ENCODE assay signal across 11 cellular contexts in genomic region chr9:21836437-21837161, GRCh38. TPM values are rescaled to one million over a fixed set of nuclear protein-coding genes. Genes with fewer than 3 reads are reported as not detected.
DNase-seq lines count a peak whose midpoint lies in the region; ATAC-seq, FAIRE-seq and TF ChIP-seq lines count a peak whose summit lies in the region.
"Had no signal": no experiment of that assay in that cellular context is flagged by ENCODE, and none has a peak within 500 bp of the region (broad histone marks: within the 10 kb centered on the region; RNA-seq: fewer than 3 reads in every experiment).

No MANE protein-coding gene starts in this region.

- peaks cover 4% of the 10 kb centered on the region for H3K4me1 ChIP-seq in right cardiac atrium (ENCODE audit: control insufficient read depth, insufficient read depth, low read length)
- peaks cover 11% of the 10 kb centered on the region for H3K4me1 ChIP-seq in left ventricle myocardium inferior
- peaks cover 10% of the 10 kb centered on the region for H3K4me1 ChIP-seq in lower lobe of right lung

- intact Hi-C loops in right cardiac atrium (cut with DNase I) (no loop called here), left ventricle myocardium inferior (cut with micrococcal nuclease) (no loop called here), lower lobe of right lung (cut with DNase I) (no loop called here)

- H3K27ac Mint-ChIP-seq in effector memory CD8-positive, alpha-beta T cell, result peak overlapping the region in 1 of 2 donors; percentile 11
- H3K27ac Mint-ChIP-seq: activated T-helper 2 cell treated with anti-CD3 and anti-CD28 coated beads, Interferon-gamma antibody, Interleukin-2, Interleukin-4, amounts not matched to agents 10 μg/mL and 5 μg/mL and 100 μg/mL, durations not matched to agents 14 hours and 24 hours and 36 hours had no signal

- ATAC-seq in right cardiac atrium, result peak in 1 of 2 donors; percentile 51
- no peak for ATAC-seq in lower lobe of right lung
- ATAC-seq in effector memory CD8-positive, alpha-beta T cell (replicated peaks), result no peak
- ATAC-seq in HG02885 (IDR thresholded peaks at IDR 0.05; ENCODE audit: poor library complexity, unreplicated experiment), result no peak

- no peak overlapping the region for H3K4me3 ChIP-seq in right cardiac atrium (ENCODE audit: low read length)
- no peak overlapping the region for H3K4me3 ChIP-seq in left ventricle myocardium inferior
- H3K4me3 ChIP-seq in foreskin fibroblast (ENCODE audit: low read depth in 1 of 2, low read length in 2 of 2), result no peak overlapping the region
- no peak overlapping the region for H3K4me3 ChIP-seq in lower lobe of right lung

- H3K27ac ChIP-seq in right cardiac atrium (ENCODE audit: low read length), result peak overlapping the region; percentile 21
- H3K27ac ChIP-seq in left ventricle myocardium inferior (replicated peaks), result no peak overlapping the region
- no peak overlapping the region for H3K27ac ChIP-seq in lower lobe of right lung

- no peaks in the 10 kb centered on the region for H3K27me3 ChIP-seq in right cardiac atrium (ENCODE audit: control insufficient read depth, insufficient read depth)
- no peaks in the 10 kb centered on the region for H3K27me3 ChIP-seq in left ventricle myocardium inferior (ENCODE audit: low read depth)
- no peaks in the 10 kb centered on the region for H3K27me3 ChIP-seq in lower lobe of right lung (ENCODE audit: low read depth)

- WGBS in right cardiac atrium, result 78% methylated on average over 7 of the region's 7 CpGs

- peaks cover 8 to 12% of the 10 kb centered on the region in 2 donors for H3K4me1 Mint-ChIP-seq in effector memory CD8-positive, alpha-beta T cell (ENCODE audit: low read depth in 2 of 2)

- no peak overlapping the region for H3K4me3 Mint-ChIP-seq in effector memory CD8-positive, alpha-beta T cell

- H3K9me3 Mint-ChIP-seq in effector memory CD8-positive, alpha-beta T cell, result no peaks in the 10 kb centered on the region

- no peak for TF ChIP-seq CTCF in left ventricle myocardium inferior (IDR thresholded peaks at IDR 0.05; ENCODE audit: borderline replicate concordance)
- TF ChIP-seq CTCF in foreskin fibroblast (IDR thresholded peaks at IDR 0.05; ENCODE audit: low read depth, low read length), result no peak
- no peak for TF ChIP-seq CTCF in lower lobe of right lung (IDR thresholded peaks at IDR 0.05)

- H3K9me3 ChIP-seq in right cardiac atrium (ENCODE audit: control insufficient read depth, low read length) (no peaks in the 10 kb centered on the region), left ventricle myocardium inferior (replicated peaks) (no peaks in the 10 kb centered on the region), lower lobe of right lung (no peaks in the 10 kb centered on the region)

- FAIRE-seq in urothelium cell line (lab: Jason Lieb, UNC), result no peak

- H3K27me3 Mint-ChIP-seq in effector memory CD8-positive, alpha-beta T cell, result no peaks in the 10 kb centered on the region

- DNase-seq in right cardiac atrium (no peak), left ventricle myocardium inferior (no peak), SW 1271 (lab: John Stamatoyannopoulos, UW) (peak; percentile 61 to 87), foreskin fibroblast (peak; percentile 96 to 98), urothelium cell line (ENCODE audit: low spot score) (peak; percentile 21), lower lobe of right lung (no peak)
- DNase-seq in effector memory CD8-positive, alpha-beta T cell, result no peak
- DNase-seq: RPMI8226 had no signal

- peaks cover 23% of the 10 kb centered on the region for H3K36me3 Mint-ChIP-seq in effector memory CD8-positive, alpha-beta T cell (ENCODE audit: insufficient read depth)

- peaks cover 86% of the 10 kb centered on the region for H3K36me3 ChIP-seq in left ventricle myocardium inferior
- peaks cover 54% of the 10 kb centered on the region for H3K36me3 ChIP-seq in lower lobe of right lung

RNA-seq across cellular contexts. Expression of gene MTAP, which starts 34.2 kb away (rescaled TPM):
- total RNA-seq in right cardiac atrium, result 10 to 100 TPM; 20.8 to 22.3 (median 22.2) TPM
- polyA plus RNA-seq in right cardiac atrium, result 7.4 TPM
- 25.3 TPM for total RNA-seq in left ventricle myocardium inferior
- total RNA-seq in lower lobe of right lung, result 35.2 TPM
- total RNA-seq: Daoy had no signal

Comparison
In these comparisons a context has a peak if more than half of its experiments do, and no peak if none do; other contexts are left out.
1. DNase-seq: peak in SW 1271 (2 of 2), foreskin fibroblast (2 of 2) and urothelium cell line (single experiment); none in right cardiac atrium (0 of 3), left ventricle myocardium inferior (single experiment), lower lobe of right lung (single experiment) and effector memory CD8-positive, alpha-beta T cell (0 of 3).